23 cellular contexts compared by ENCODE assay signal in genomic region chr2:133878326-133878725, GRCh38.
"Had no signal": no experiment of that assay in that cellular context is flagged by ENCODE, and none has a peak within 500 bp of the region (broad histone marks: within the 10 kb centered on the region; RNA-seq: fewer than 3 reads in every experiment).

No MANE protein-coding gene starts in this region.

- H3K9me3 ChIP-seq: colonic mucosa, esophagus squamous epithelium, gastrocnemius medialis, gastroesophageal sphincter had no signal

- H3K27ac Mint-ChIP-seq: dendritic cell treated with granulocyte-macrophage colony-stimulating factor and Interleukin-4, amounts not matched to agents 40 ng/mL and 50 ng/mL, for 4 days; effector memory CD8-positive, alpha-beta T cell; endodermal cell had no signal

- DNase-seq: colonic mucosa; cortex of kidney; dermis blood vessel endothelial cell; dorsolateral prefrontal cortex; effector CD4-positive, alpha-beta T cell; effector CD8-positive, alpha-beta T cell; effector memory CD4-positive, alpha-beta T cell; effector memory CD8-positive, alpha-beta T cell; endodermal cell; erythroblast; esophagus squamous epithelium; foreskin fibroblast; foreskin keratinocyte; foreskin melanocyte; gastrocnemius medialis; glutamatergic neuron; head of caudate nucleus; heart left ventricle had no signal

- H3K27ac ChIP-seq: colonic mucosa, coronary artery, dorsolateral prefrontal cortex, epithelial cell of prostate, esophagus squamous epithelium, foreskin keratinocyte, gastrocnemius medialis, gastroesophageal sphincter, heart left ventricle had no signal

- H3K4me3 Mint-ChIP-seq: dendritic cell treated with granulocyte-macrophage colony-stimulating factor and Interleukin-4, amounts not matched to agents 40 ng/mL and 50 ng/mL, for 4 days; effector memory CD8-positive, alpha-beta T cell; endodermal cell had no signal

- H3K36me3 ChIP-seq: colonic mucosa, esophagus squamous epithelium, gastrocnemius medialis, gastroesophageal sphincter, heart left ventricle had no signal

- ATAC-seq: effector memory CD8-positive, alpha-beta T cell; esophagus mucosa; foreskin keratinocyte; gastrocnemius medialis; gastroesophageal sphincter; heart left ventricle had no signal

- H3K4me1 ChIP-seq: colonic mucosa, esophagus squamous epithelium, foreskin keratinocyte, gastrocnemius medialis, gastroesophageal sphincter, heart left ventricle had no signal

- H3K27me3 ChIP-seq: colonic mucosa, gastrocnemius medialis, heart left ventricle had no signal

- H3K9me3 Mint-ChIP-seq: dendritic cell treated with granulocyte-macrophage colony-stimulating factor and Interleukin-4, amounts not matched to agents 40 ng/mL and 50 ng/mL, for 4 days; effector memory CD8-positive, alpha-beta T cell had no signal

- H3K4me1 Mint-ChIP-seq: endodermal cell had no signal

- H3K4me3 ChIP-seq: colonic mucosa, coronary artery, dorsolateral prefrontal cortex, esophagus squamous epithelium, gastrocnemius medialis, gastroesophageal sphincter, heart left ventricle had no signal
